Comparison of ENCODE assay signal across 2 cellular contexts in genomic region chr22:33819743-33820142, GRCh38.
TF ChIP-seq lines count a peak whose summit lies in the region.

No MANE protein-coding gene starts in this region.

TF ChIP-seq in HepG2, 621 proteins besides CTCF, POLR2A, EP300 and RAD21:
- TF ChIP-seq ZNF382 (CRISPR knock-in tag; IDR thresholded peaks at IDR 0.05; ENCODE audit: borderline replicate concordance) (no peak), ZNF333 (CRISPR knock-in tag; IDR thresholded peaks at IDR 0.05; ENCODE audit: borderline replicate concordance) (0 out of 2 replicates have a peak, but pooled peaks have one; percentile 55), NFAT5 (CRISPR knock-in tag; IDR thresholded peaks at IDR 0.05) (no peak), CBX5 (CRISPR knock-in tag; IDR thresholded peaks at IDR 0.05; ENCODE audit: borderline replicate concordance) (no peak), HOXA7 (CRISPR knock-in tag; IDR thresholded peaks at IDR 0.05) (no peak), SCMH1 (CRISPR knock-in tag; IDR thresholded peaks at IDR 0.05; ENCODE audit: borderline replicate concordance) (no peak), KLF11 (CRISPR knock-in tag; IDR thresholded peaks at IDR 0.05) (no peak), STAG1 (CRISPR knock-in tag; IDR thresholded peaks at IDR 0.05) (peak; percentile 54), MYC (CRISPR knock-in tag; IDR thresholded peaks at IDR 0.05; ENCODE audit: borderline replicate concordance) (peak; percentile 31; the same call in 1 of the 2 replicates), GATA4 (IDR thresholded peaks at IDR 0.05; ENCODE audit: borderline replicate concordance, low read depth) (no peak), ZNF432 (CRISPR knock-in tag; IDR thresholded peaks at IDR 0.05; ENCODE audit: borderline replicate concordance) (no peak), NFYC (CRISPR knock-in tag; IDR thresholded peaks at IDR 0.05) (0 out of 2 replicates have a peak, but pooled peaks have one; percentile 18), ZNF550 (CRISPR knock-in tag; IDR thresholded peaks at IDR 0.05; ENCODE audit: borderline replicate concordance) (no peak)
- TF ChIP-seq, protein P1, sequence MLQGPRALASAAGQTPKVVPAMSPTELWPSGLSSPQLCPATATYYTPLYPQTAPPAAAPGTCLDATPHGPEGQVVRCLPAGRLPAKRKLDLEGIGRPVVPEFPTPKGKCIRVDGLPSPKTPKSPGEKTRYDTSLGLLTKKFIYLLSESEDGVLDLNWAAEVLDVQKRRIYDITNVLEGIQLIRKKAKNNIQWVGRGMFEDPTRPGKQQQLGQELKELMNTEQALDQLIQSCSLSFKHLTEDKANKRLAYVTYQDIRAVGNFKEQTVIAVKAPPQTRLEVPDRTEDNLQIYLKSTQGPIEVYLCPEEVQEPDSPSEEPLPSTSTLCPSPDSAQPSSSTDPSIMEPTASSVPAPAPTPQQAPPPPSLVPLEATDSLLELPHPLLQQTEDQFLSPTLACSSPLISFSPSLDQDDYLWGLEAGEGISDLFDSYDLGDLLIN (CRISPR knock-in tag; IDR thresholded peaks at IDR 0.05; ENCODE audit: borderline replicate concordance) = no peak
- TF ChIP-seq, protein P2, sequence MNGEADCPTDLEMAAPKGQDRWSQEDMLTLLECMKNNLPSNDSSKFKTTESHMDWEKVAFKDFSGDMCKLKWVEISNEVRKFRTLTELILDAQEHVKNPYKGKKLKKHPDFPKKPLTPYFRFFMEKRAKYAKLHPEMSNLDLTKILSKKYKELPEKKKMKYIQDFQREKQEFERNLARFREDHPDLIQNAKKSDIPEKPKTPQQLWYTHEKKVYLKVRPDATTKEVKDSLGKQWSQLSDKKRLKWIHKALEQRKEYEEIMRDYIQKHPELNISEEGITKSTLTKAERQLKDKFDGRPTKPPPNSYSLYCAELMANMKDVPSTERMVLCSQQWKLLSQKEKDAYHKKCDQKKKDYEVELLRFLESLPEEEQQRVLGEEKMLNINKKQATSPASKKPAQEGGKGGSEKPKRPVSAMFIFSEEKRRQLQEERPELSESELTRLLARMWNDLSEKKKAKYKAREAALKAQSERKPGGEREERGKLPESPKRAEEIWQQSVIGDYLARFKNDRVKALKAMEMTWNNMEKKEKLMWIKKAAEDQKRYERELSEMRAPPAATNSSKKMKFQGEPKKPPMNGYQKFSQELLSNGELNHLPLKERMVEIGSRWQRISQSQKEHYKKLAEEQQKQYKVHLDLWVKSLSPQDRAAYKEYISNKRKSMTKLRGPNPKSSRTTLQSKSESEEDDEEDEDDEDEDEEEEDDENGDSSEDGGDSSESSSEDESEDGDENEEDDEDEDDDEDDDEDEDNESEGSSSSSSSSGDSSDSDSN (CRISPR knock-in tag; IDR thresholded peaks at IDR 0.05) = no peak
- TF ChIP-seq, protein P3, sequence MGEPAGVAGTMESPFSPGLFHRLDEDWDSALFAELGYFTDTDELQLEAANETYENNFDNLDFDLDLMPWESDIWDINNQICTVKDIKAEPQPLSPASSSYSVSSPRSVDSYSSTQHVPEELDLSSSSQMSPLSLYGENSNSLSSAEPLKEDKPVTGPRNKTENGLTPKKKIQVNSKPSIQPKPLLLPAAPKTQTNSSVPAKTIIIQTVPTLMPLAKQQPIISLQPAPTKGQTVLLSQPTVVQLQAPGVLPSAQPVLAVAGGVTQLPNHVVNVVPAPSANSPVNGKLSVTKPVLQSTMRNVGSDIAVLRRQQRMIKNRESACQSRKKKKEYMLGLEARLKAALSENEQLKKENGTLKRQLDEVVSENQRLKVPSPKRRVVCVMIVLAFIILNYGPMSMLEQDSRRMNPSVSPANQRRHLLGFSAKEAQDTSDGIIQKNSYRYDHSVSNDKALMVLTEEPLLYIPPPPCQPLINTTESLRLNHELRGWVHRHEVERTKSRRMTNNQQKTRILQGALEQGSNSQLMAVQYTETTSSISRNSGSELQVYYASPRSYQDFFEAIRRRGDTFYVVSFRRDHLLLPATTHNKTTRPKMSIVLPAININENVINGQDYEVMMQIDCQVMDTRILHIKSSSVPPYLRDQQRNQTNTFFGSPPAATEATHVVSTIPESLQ (CRISPR knock-in tag; conservative IDR thresholded peaks at IDR 0.05) = no peak

TF ChIP-seq in GM12878, 131 proteins besides CTCF, POLR2A, EP300 and RAD21:
- TF ChIP-seq, protein P4, sequence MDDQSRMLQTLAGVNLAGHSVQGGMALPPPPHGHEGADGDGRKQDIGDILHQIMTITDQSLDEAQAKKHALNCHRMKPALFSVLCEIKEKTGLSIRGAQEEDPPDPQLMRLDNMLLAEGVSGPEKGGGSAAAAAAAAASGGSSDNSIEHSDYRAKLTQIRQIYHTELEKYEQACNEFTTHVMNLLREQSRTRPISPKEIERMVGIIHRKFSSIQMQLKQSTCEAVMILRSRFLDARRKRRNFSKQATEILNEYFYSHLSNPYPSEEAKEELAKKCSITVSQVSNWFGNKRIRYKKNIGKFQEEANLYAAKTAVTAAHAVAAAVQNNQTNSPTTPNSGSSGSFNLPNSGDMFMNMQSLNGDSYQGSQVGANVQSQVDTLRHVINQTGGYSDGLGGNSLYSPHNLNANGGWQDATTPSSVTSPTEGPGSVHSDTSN (IDR thresholded peaks at IDR 0.05; ENCODE audit: insufficient replicate concordance, low read depth, low read length) = no peak
- TF ChIP-seq USF1 (IDR thresholded peaks at IDR 0.05; ENCODE audit: borderline replicate concordance, extremely low read length, insufficient read depth, low read depth, low read length) = peak; percentile 17
